1 cellular context compared by ENCODE assay signal in the genomic region with DNA sequence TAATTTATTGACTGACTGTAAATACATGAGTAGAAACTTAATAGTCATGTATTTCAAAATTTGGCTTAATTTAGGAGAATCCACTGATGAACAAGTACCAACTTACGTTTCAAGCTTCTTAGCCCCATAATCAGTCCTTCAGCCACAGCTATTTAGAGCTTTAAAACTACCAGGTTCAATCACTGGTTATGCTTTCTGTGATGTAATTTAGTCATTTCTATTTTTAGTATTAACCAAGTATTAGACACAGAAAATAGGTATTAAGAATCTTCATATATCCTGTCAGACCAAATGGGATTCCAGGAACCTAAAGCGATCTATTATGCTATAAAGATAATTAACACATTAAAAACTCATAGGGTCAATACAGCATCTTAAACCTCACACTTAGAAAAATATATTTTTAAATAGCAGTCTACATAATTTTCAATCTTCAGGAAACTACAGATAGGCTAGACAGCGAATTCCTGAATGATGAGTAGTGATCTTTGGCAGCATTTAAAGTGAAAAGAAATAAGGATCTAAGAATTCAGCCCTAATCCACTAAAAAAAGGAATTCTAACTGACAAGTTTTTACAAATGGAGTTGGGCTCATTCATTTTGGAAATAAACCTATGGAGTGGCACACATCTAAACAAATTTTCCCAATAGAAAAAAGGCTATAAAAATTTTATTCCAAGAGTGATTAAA.
TF ChIP-seq lines count a peak whose summit lies in the region.

No MANE protein-coding gene starts in this region.

TF ChIP-seq in liver, 16 proteins besides CTCF, POLR2A, EP300 and RAD21 (continued from another document):
- TF ChIP-seq, protein P1, sequence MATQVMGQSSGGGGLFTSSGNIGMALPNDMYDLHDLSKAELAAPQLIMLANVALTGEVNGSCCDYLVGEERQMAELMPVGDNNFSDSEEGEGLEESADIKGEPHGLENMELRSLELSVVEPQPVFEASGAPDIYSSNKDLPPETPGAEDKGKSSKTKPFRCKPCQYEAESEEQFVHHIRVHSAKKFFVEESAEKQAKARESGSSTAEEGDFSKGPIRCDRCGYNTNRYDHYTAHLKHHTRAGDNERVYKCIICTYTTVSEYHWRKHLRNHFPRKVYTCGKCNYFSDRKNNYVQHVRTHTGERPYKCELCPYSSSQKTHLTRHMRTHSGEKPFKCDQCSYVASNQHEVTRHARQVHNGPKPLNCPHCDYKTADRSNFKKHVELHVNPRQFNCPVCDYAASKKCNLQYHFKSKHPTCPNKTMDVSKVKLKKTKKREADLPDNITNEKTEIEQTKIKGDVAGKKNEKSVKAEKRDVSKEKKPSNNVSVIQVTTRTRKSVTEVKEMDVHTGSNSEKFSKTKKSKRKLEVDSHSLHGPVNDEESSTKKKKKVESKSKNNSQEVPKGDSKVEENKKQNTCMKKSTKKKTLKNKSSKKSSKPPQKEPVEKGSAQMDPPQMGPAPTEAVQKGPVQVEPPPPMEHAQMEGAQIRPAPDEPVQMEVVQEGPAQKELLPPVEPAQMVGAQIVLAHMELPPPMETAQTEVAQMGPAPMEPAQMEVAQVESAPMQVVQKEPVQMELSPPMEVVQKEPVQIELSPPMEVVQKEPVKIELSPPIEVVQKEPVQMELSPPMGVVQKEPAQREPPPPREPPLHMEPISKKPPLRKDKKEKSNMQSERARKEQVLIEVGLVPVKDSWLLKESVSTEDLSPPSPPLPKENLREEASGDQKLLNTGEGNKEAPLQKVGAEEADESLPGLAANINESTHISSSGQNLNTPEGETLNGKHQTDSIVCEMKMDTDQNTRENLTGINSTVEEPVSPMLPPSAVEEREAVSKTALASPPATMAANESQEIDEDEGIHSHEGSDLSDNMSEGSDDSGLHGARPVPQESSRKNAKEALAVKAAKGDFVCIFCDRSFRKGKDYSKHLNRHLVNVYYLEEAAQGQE (IDR thresholded peaks at IDR 0.05), result no peak
- TF ChIP-seq JUND (IDR thresholded peaks at IDR 0.05) (no peak), SP1 (IDR thresholded peaks at IDR 0.05) (no peak), GABPA (IDR thresholded peaks at IDR 0.05 in 1 of 2, conservative IDR thresholded peaks at IDR 0.05 in 1 of 2) (no peak), NR2F2 (IDR thresholded peaks at IDR 0.05) (no peak), YY1 (IDR thresholded peaks at IDR 0.05) (no peak), FOXA1 (IDR thresholded peaks at IDR 0.05) (no peak)
